In the genomic region with DNA sequence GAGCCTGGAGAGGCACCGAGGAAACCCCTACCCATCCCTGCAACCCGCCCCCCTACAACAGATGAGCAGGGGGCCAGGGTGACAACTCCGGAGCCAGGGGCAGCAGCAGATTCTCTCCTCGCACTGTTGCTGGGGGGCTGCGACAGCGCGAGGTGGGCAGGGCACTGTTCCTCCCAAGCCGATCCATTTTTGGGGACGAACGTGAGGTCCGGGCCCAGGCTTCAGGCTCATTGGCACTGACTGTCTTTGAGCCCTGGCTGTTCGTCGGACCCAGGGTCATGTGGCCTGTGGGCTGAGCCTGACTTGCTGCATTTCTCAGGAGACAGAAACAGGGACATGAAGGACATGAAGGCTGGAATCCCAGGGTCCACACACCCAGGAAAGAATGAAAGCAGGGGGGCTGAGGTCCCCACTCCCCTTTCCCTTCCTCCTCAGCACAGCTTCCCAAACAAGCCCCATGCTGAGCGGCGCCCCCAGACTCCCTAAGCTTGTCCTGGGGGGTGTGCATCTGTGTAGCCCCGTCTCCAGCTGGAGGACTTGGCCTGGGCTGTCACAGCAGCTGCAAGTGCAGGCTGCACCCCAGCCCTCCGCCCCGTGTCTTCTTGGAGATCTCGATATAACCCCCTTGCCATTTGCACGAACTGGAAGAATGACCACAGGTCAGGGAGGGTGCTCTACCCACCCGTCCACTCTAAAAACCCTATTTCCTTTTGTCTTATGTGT, we compare ENCODE assay signal across 1 cellular context.
TF ChIP-seq lines count a peak whose summit lies in the region.

No MANE protein-coding gene starts in this region.

TF ChIP-seq in HepG2, 621 proteins besides CTCF, POLR2A, EP300 and RAD21 (continues in another document):
- TF ChIP-seq, protein P1, sequence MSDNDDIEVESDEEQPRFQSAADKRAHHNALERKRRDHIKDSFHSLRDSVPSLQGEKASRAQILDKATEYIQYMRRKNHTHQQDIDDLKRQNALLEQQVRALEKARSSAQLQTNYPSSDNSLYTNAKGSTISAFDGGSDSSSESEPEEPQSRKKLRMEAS (IDR thresholded peaks at IDR 0.05), result no peak
- TF ChIP-seq ETV6 (CRISPR knock-in tag; conservative IDR thresholded peaks at IDR 0.05) (no peak), CBX2 (IDR thresholded peaks at IDR 0.05; ENCODE audit: low read depth, low read length) (no peak), CBX2 (CRISPR knock-in tag; IDR thresholded peaks at IDR 0.05; ENCODE audit: low read depth) (no peak), ZNF660 (CRISPR knock-in tag; IDR thresholded peaks at IDR 0.05; ENCODE audit: borderline replicate concordance, low read depth) (no peak), ZNF33A (CRISPR knock-in tag; IDR thresholded peaks at IDR 0.05; ENCODE audit: borderline replicate concordance) (no peak), ZNF296 (CRISPR knock-in tag; conservative IDR thresholded peaks at IDR 0.05) (no peak), PHF20 (CRISPR knock-in tag; IDR thresholded peaks at IDR 0.05) (no peak), RARG (CRISPR knock-in tag; IDR thresholded peaks at IDR 0.05; ENCODE audit: low read depth) (no peak), MEIS1 (CRISPR knock-in tag; IDR thresholded peaks at IDR 0.05; ENCODE audit: borderline replicate concordance) (no peak), SRSF1 (optimal IDR thresholded peaks at IDR 0.05; ENCODE audit: low read depth, low read length) (peak; percentile 34), ZNF790 (CRISPR knock-in tag; IDR thresholded peaks at IDR 0.05; ENCODE audit: borderline replicate concordance) (no peak), GATAD2A (CRISPR knock-in tag; IDR thresholded peaks at IDR 0.05) (no peak; the same call in 1 of the 2 replicates), ZNF264 (CRISPR knock-in tag; IDR thresholded peaks at IDR 0.05) (no peak), MAF1 (CRISPR knock-in tag; IDR thresholded peaks at IDR 0.05; ENCODE audit: borderline replicate concordance) (no peak), MEF2D (CRISPR knock-in tag; IDR thresholded peaks at IDR 0.05) (no peak), PPARG (CRISPR knock-in tag; conservative IDR thresholded peaks at IDR 0.05) (no peak), HNRNPLL (IDR thresholded peaks at IDR 0.05; ENCODE audit: low read depth, low read length, poor library complexity, severe bottlenecking) (peak; percentile 8)
- TF ChIP-seq, protein P2, sequence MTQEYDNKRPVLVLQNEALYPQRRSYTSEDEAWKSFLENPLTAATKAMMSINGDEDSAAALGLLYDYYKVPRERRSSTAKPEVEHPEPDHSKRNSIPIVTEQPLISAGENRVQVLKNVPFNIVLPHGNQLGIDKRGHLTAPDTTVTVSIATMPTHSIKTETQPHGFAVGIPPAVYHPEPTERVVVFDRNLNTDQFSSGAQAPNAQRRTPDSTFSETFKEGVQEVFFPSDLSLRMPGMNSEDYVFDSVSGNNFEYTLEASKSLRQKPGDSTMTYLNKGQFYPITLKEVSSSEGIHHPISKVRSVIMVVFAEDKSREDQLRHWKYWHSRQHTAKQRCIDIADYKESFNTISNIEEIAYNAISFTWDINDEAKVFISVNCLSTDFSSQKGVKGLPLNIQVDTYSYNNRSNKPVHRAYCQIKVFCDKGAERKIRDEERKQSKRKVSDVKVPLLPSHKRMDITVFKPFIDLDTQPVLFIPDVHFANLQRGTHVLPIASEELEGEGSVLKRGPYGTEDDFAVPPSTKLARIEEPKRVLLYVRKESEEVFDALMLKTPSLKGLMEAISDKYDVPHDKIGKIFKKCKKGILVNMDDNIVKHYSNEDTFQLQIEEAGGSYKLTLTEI (CRISPR knock-in tag; conservative IDR thresholded peaks at IDR 0.05), result no peak
- TF ChIP-seq, protein P3, sequence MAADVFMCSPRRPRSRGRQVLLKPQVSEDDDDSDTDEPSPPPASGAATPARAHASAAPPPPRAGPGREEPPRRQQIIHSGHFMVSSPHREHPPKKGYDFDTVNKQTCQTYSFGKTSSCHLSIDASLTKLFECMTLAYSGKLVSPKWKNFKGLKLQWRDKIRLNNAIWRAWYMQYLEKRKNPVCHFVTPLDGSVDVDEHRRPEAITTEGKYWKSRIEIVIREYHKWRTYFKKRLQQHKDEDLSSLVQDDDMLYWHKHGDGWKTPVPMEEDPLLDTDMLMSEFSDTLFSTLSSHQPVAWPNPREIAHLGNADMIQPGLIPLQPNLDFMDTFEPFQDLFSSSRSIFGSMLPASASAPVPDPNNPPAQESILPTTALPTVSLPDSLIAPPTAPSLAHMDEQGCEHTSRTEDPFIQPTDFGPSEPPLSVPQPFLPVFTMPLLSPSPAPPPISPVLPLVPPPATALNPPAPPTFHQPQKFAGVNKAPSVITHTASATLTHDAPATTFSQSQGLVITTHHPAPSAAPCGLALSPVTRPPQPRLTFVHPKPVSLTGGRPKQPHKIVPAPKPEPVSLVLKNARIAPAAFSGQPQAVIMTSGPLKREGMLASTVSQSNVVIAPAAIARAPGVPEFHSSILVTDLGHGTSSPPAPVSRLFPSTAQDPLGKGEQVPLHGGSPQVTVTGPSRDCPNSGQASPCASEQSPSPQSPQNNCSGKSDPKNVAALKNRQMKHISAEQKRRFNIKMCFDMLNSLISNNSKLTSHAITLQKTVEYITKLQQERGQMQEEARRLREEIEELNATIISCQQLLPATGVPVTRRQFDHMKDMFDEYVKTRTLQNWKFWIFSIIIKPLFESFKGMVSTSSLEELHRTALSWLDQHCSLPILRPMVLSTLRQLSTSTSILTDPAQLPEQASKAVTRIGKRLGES (CRISPR knock-in tag; IDR thresholded peaks at IDR 0.05; ENCODE audit: borderline replicate concordance), result no peak
- TF ChIP-seq, protein P4, sequence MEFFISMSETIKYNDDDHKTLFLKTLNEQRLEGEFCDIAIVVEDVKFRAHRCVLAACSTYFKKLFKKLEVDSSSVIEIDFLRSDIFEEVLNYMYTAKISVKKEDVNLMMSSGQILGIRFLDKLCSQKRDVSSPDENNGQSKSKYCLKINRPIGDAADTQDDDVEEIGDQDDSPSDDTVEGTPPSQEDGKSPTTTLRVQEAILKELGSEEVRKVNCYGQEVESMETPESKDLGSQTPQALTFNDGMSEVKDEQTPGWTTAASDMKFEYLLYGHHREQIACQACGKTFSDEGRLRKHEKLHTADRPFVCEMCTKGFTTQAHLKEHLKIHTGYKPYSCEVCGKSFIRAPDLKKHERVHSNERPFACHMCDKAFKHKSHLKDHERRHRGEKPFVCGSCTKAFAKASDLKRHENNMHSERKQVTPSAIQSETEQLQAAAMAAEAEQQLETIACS (CRISPR knock-in tag; IDR thresholded peaks at IDR 0.05), result no peak
- TF ChIP-seq, protein P5, sequence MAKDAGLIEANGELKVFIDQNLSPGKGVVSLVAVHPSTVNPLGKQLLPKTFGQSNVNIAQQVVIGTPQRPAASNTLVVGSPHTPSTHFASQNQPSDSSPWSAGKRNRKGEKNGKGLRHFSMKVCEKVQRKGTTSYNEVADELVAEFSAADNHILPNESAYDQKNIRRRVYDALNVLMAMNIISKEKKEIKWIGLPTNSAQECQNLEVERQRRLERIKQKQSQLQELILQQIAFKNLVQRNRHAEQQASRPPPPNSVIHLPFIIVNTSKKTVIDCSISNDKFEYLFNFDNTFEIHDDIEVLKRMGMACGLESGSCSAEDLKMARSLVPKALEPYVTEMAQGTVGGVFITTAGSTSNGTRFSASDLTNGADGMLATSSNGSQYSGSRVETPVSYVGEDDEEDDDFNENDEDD (CRISPR knock-in tag; IDR thresholded peaks at IDR 0.05; ENCODE audit: borderline replicate concordance), result 0 out of 2 replicates have a peak, but pooled peaks have one; percentile 7
- TF ChIP-seq, protein P6, sequence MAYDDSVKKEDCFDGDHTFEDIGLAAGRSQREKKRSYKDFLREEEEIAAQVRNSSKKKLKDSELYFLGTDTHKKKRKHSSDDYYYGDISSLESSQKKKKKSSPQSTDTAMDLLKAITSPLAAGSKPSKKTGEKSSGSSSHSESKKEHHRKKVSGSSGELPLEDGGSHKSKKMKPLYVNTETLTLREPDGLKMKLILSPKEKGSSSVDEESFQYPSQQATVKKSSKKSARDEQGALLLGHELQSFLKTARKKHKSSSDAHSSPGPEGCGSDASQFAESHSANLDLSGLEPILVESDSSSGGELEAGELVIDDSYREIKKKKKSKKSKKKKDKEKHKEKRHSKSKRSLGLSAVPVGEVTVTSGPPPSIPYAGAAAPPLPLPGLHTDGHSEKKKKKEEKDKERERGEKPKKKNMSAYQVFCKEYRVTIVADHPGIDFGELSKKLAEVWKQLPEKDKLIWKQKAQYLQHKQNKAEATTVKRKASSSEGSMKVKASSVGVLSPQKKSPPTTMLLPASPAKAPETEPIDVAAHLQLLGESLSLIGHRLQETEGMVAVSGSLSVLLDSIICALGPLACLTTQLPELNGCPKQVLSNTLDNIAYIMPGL (CRISPR knock-in tag; IDR thresholded peaks at IDR 0.05; ENCODE audit: borderline replicate concordance in 1 of 2, low read depth in 1 of 2), result no peak
- TF ChIP-seq, protein P7, sequence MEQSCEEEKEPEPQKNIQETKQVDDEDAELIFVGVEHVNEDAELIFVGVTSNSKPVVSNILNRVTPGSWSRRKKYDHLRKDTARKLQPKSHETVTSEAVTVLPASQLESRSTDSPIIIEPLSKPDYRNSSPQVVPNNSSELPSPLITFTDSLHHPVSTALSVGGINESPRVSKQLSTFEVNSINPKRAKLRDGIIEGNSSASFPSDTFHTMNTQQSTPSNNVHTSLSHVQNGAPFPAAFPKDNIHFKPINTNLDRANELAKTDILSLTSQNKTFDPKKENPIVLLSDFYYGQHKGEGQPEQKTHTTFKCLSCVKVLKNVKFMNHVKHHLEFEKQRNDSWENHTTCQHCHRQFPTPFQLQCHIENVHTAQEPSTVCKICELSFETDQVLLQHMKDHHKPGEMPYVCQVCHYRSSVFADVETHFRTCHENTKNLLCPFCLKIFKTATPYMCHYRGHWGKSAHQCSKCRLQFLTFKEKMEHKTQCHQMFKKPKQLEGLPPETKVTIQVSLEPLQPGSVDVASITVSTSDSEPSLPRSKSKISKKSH (CRISPR knock-in tag; IDR thresholded peaks at IDR 0.05; ENCODE audit: borderline replicate concordance), result no peak
- TF ChIP-seq, protein P8, sequence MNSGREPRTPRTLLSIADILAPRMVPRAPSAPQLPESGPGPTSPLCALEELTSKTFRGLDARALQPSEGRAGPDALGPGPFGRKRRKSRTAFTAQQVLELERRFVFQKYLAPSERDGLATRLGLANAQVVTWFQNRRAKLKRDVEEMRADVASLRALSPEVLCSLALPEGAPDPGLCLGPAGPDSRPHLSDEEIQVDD (CRISPR knock-in tag; IDR thresholded peaks at IDR 0.05; ENCODE audit: borderline replicate concordance), result no peak
- TF ChIP-seq, protein P9, sequence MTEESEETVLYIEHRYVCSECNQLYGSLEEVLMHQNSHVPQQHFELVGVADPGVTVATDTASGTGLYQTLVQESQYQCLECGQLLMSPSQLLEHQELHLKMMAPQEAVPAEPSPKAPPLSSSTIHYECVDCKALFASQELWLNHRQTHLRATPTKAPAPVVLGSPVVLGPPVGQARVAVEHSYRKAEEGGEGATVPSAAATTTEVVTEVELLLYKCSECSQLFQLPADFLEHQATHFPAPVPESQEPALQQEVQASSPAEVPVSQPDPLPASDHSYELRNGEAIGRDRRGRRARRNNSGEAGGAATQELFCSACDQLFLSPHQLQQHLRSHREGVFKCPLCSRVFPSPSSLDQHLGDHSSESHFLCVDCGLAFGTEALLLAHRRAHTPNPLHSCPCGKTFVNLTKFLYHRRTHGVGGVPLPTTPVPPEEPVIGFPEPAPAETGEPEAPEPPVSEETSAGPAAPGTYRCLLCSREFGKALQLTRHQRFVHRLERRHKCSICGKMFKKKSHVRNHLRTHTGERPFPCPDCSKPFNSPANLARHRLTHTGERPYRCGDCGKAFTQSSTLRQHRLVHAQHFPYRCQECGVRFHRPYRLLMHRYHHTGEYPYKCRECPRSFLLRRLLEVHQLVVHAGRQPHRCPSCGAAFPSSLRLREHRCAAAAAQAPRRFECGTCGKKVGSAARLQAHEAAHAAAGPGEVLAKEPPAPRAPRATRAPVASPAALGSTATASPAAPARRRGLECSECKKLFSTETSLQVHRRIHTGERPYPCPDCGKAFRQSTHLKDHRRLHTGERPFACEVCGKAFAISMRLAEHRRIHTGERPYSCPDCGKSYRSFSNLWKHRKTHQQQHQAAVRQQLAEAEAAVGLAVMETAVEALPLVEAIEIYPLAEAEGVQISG (CRISPR knock-in tag; IDR thresholded peaks at IDR 0.05), result no peak
- TF ChIP-seq, protein P10, sequence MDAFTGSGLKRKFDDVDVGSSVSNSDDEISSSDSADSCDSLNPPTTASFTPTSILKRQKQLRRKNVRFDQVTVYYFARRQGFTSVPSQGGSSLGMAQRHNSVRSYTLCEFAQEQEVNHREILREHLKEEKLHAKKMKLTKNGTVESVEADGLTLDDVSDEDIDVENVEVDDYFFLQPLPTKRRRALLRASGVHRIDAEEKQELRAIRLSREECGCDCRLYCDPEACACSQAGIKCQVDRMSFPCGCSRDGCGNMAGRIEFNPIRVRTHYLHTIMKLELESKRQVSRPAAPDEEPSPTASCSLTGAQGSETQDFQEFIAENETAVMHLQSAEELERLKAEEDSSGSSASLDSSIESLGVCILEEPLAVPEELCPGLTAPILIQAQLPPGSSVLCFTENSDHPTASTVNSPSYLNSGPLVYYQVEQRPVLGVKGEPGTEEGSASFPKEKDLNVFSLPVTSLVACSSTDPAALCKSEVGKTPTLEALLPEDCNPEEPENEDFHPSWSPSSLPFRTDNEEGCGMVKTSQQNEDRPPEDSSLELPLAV (CRISPR knock-in tag; conservative IDR thresholded peaks at IDR 0.05; ENCODE audit: low read depth), result no peak
- TF ChIP-seq, protein P11, sequence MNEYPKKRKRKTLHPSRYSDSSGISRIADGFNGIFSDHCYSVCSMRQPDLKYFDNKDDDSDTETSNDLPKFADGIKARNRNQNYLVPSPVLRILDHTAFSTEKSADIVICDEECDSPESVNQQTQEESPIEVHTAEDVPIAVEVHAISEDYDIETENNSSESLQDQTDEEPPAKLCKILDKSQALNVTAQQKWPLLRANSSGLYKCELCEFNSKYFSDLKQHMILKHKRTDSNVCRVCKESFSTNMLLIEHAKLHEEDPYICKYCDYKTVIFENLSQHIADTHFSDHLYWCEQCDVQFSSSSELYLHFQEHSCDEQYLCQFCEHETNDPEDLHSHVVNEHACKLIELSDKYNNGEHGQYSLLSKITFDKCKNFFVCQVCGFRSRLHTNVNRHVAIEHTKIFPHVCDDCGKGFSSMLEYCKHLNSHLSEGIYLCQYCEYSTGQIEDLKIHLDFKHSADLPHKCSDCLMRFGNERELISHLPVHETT (CRISPR knock-in tag; conservative IDR thresholded peaks at IDR 0.05), result no peak
